21 cellular contexts compared by ENCODE assay signal in genomic region chr5:122385286-122385685, GRCh38.
"Had no signal": no experiment of that assay in that cellular context is flagged by ENCODE, and none has a peak within 500 bp of the region (broad histone marks: within the 10 kb centered on the region; RNA-seq: fewer than 3 reads in every experiment).

No MANE protein-coding gene starts in this region.

- DNase-seq: activated CD4-positive, alpha-beta T cell treated with anti-CD3 and anti-CD28 coated beads for 36 hours; activated CD4-positive, CD25-positive, alpha-beta regulatory T cell; activated CD8-positive, alpha-beta memory T cell treated with anti-CD3 and anti-CD28 coated beads, Interleukin-2, amount 10 ng/mL, durations not matched to agents 7 days and 5 days; activated CD8-positive, alpha-beta T cell treated with anti-CD3 and anti-CD28 coated beads, Interleukin-2, amount 10 ng/mL, durations not matched to agents 7 days and 5 days; activated naive CD4-positive, alpha-beta T cell; activated T-cell treated with anti-CD3 and anti-CD28 coated beads, Interleukin-2, amount 50 U/mL, for 48 hours; cerebellar nuclear complex; cortex of kidney; effector memory CD8-positive, alpha-beta T cell; foreskin keratinocyte; left lung; lower lobe of right lung; naive B cell; ovary; spleen; stimulated activated CD4-positive, alpha-beta T cell treated with anti-CD3 and anti-CD28 coated beads, Interleukin-2, amount 100 ng/mL, for 48 hours; stimulated activated naive CD4-positive, alpha-beta T cell treated with Interleukin-2 at 50 U/mL for 16 hours; trophoblast cell had no signal

- H3K36me3 Mint-ChIP-seq: activated CD8-positive, alpha-beta memory T cell treated with anti-CD3 and anti-CD28 coated beads, Interleukin-2, amount 10 ng/mL, durations not matched to agents 7 days and 5 days; activated naive CD4-positive, alpha-beta T cell treated with anti-CD3 and anti-CD28 coated beads, Interleukin-2, amount 50 U/mL, for 72 hours; naive B cell had no signal

- H3K4me1 ChIP-seq: foreskin keratinocyte, left lung, lower lobe of right lung, prostate gland, spleen had no signal

- ATAC-seq: activated CD4-positive, alpha-beta T cell treated with anti-CD3 and anti-CD28 coated beads for 36 hours; activated CD8-positive, alpha-beta memory T cell treated with anti-CD3 and anti-CD28 coated beads, Interleukin-2, amount 10 ng/mL, durations not matched to agents 7 days and 5 days; activated CD8-positive, alpha-beta T cell treated with anti-CD3 and anti-CD28 coated beads, Interleukin-2, amount 10 ng/mL, durations not matched to agents 7 days and 5 days; activated naive CD4-positive, alpha-beta T cell treated with anti-CD3 and anti-CD28 coated beads, Interleukin-2, amount 50 U/mL, for 72 hours; effector memory CD8-positive, alpha-beta T cell; foreskin keratinocyte; lower lobe of right lung had no signal

- H3K36me3 ChIP-seq: left lung, lower lobe of right lung, ovary, prostate gland, spleen, thoracic aorta had no signal

- H3K27ac Mint-ChIP-seq: activated CD4-positive, alpha-beta T cell treated with anti-CD3 and anti-CD28 coated beads for 36 hours; activated CD8-positive, alpha-beta memory T cell treated with anti-CD3 and anti-CD28 coated beads, Interleukin-2, amount 10 ng/mL, durations not matched to agents 7 days and 5 days; activated CD8-positive, alpha-beta T cell treated with anti-CD3 and anti-CD28 coated beads, Interleukin-2, amount 10 ng/mL, durations not matched to agents 7 days and 5 days; activated naive CD4-positive, alpha-beta T cell treated with anti-CD3 and anti-CD28 coated beads, Interleukin-2, amount 50 U/mL, for 72 hours; effector memory CD8-positive, alpha-beta T cell; naive B cell had no signal

- H3K27me3 Mint-ChIP-seq: activated CD4-positive, alpha-beta T cell treated with anti-CD3 and anti-CD28 coated beads for 36 hours; activated CD8-positive, alpha-beta memory T cell treated with anti-CD3 and anti-CD28 coated beads, Interleukin-2, amount 10 ng/mL, durations not matched to agents 7 days and 5 days; effector memory CD8-positive, alpha-beta T cell had no signal

- H3K9me3 ChIP-seq: left lung, lower lobe of right lung, ovary, prostate gland, spleen, thoracic aorta had no signal

- H3K27me3 ChIP-seq: foreskin keratinocyte, left lung, ovary, spleen had no signal

- H3K4me1 Mint-ChIP-seq: activated CD4-positive, alpha-beta T cell treated with anti-CD3 and anti-CD28 coated beads for 36 hours; activated CD8-positive, alpha-beta memory T cell treated with anti-CD3 and anti-CD28 coated beads, Interleukin-2, amount 10 ng/mL, durations not matched to agents 7 days and 5 days; naive B cell had no signal

- H3K27ac ChIP-seq: foreskin keratinocyte, left lung, lower lobe of right lung, ovary, prostate gland, spleen, thoracic aorta had no signal

- H3K4me3 Mint-ChIP-seq: activated CD4-positive, alpha-beta T cell treated with anti-CD3 and anti-CD28 coated beads for 36 hours; activated CD8-positive, alpha-beta memory T cell treated with anti-CD3 and anti-CD28 coated beads, Interleukin-2, amount 10 ng/mL, durations not matched to agents 7 days and 5 days; activated CD8-positive, alpha-beta T cell treated with anti-CD3 and anti-CD28 coated beads, Interleukin-2, amount 10 ng/mL, durations not matched to agents 7 days and 5 days; effector memory CD8-positive, alpha-beta T cell; naive B cell had no signal

- H3K4me3 ChIP-seq: left lung, lower lobe of right lung, ovary, prostate gland, spleen, thoracic aorta had no signal
